8 cellular contexts compared by ENCODE assay signal in genomic region chr11:40306938-40307548, GRCh38.
DNase-seq lines count a peak whose midpoint lies in the region; ATAC-seq, FAIRE-seq and TF ChIP-seq lines count a peak whose summit lies in the region.

No MANE protein-coding gene starts in this region.

- no peak for FAIRE-seq in kidney (lab: Jason Lieb, UNC)

- TF ChIP-seq CTCF in WI38 (IDR thresholded peaks at IDR 0.05; ENCODE audit: low read depth, low read length) (peak; percentile 76), kidney (IDR thresholded peaks at IDR 0.05; ENCODE audit: borderline replicate concordance, extremely low read depth, insufficient read depth) (peak; percentile 48)

- H3K9me3 Mint-ChIP-seq in stimulated activated effector memory CD8-positive, alpha-beta T cell treated with anti-CD3 and anti-CD28 coated beads, Interleukin-12 subunit alpha, Interleukin-12 subunit beta, amount 100 ng/mL, for 72 hours, result peaks cover 22% of the 10 kb centered on the region

- no peaks in the 10 kb centered on the region for H3K4me1 ChIP-seq in kidney (ENCODE audit: control insufficient read depth in 1 of 2, insufficient read depth in 1 of 2, low read depth in 1 of 2, low read length in 2 of 2)

- H3K36me3 Mint-ChIP-seq in stimulated activated effector memory CD8-positive, alpha-beta T cell treated with anti-CD3 and anti-CD28 coated beads, Interleukin-12 subunit alpha, Interleukin-12 subunit beta, amount 100 ng/mL, for 72 hours, result no peaks in the 10 kb centered on the region

- H3K4me3 ChIP-seq in WI38 (ENCODE audit: low read depth, low read length), result no peak overlapping the region
- no peak overlapping the region for H3K4me3 ChIP-seq in kidney (ENCODE audit: low read length in 2 of 2)

- H3K9ac ChIP-seq in kidney (ENCODE audit: low read length in 2 of 2), result no peak overlapping the region

- no peaks in the 10 kb centered on the region for H3K36me3 ChIP-seq in kidney (ENCODE audit: control insufficient read depth in 1 of 2, insufficient read depth in 2 of 2, low read length in 2 of 2)

- no peak overlapping the region for H3K27ac Mint-ChIP-seq in stimulated activated effector memory CD8-positive, alpha-beta T cell treated with anti-CD3 and anti-CD28 coated beads, Interleukin-12 subunit alpha, Interleukin-12 subunit beta, amount 100 ng/mL, for 72 hours

- DNase-seq in ELF-1 (ENCODE audit: low read depth, low spot score) (peak; percentile 23), Kasumi-1 (lab: John Stamatoyannopoulos, UW) (peak; percentile 51 to 59), kidney (no peak), cerebellar nuclear complex (lab: John Stamatoyannopoulos, UW) (no peak)
- DNase-seq in stimulated activated effector memory CD8-positive, alpha-beta T cell treated with anti-CD3 and anti-CD28 coated beads, Interleukin-12 subunit alpha, Interleukin-12 subunit beta, amount 100 ng/mL, for 72 hours (ENCODE audit: low spot score in 2 of 2), result no peak
- DNase-seq in activated CD8-positive, alpha-beta memory T cell treated with anti-CD3 and anti-CD28 coated beads for 24 hours, result no peak

- H3K9me3 ChIP-seq in kidney (ENCODE audit: control insufficient read depth in 1 of 2, low read length in 2 of 2), result no peaks in the 10 kb centered on the region

- no peak overlapping the region for H3K4me3 Mint-ChIP-seq in stimulated activated effector memory CD8-positive, alpha-beta T cell treated with anti-CD3 and anti-CD28 coated beads, Interleukin-12 subunit alpha, Interleukin-12 subunit beta, amount 100 ng/mL, for 72 hours

- H3K4me1 Mint-ChIP-seq in stimulated activated effector memory CD8-positive, alpha-beta T cell treated with anti-CD3 and anti-CD28 coated beads, Interleukin-12 subunit alpha, Interleukin-12 subunit beta, amount 100 ng/mL, for 72 hours, result no peaks in the 10 kb centered on the region

- intact Hi-C loops in kidney (cut with DNase I), result no loop called here

- peak; percentile 61 for ATAC-seq in GM21390 (IDR thresholded peaks at IDR 0.05; ENCODE audit: unreplicated experiment)
- ATAC-seq in stimulated activated effector memory CD8-positive, alpha-beta T cell treated with anti-CD3 and anti-CD28 coated beads, Interleukin-12 subunit alpha, Interleukin-12 subunit beta, amount 100 ng/mL, for 72 hours, result no peak

- H3K27ac ChIP-seq in kidney (ENCODE audit: low read depth in 2 of 2, low read length in 2 of 2), result no peak overlapping the region

Comparison
In these comparisons a context has a peak if more than half of its experiments do, and no peak if none do; other contexts are left out.
1. DNase-seq: peak in ELF-1 (single experiment) and Kasumi-1 (2 of 2); none in kidney (single experiment), stimulated activated effector memory CD8-positive, alpha-beta T cell treated with anti-CD3 and anti-CD28 coated beads, Interleukin-12 subunit alpha, Interleukin-12 subunit beta, amount 100 ng/mL, for 72 hours (0 of 2), cerebellar nuclear complex (0 of 2) and activated CD8-positive, alpha-beta memory T cell treated with anti-CD3 and anti-CD28 coated beads for 24 hours (single experiment).